ENCODE assay signal across 32 cellular contexts in the genomic region with DNA sequence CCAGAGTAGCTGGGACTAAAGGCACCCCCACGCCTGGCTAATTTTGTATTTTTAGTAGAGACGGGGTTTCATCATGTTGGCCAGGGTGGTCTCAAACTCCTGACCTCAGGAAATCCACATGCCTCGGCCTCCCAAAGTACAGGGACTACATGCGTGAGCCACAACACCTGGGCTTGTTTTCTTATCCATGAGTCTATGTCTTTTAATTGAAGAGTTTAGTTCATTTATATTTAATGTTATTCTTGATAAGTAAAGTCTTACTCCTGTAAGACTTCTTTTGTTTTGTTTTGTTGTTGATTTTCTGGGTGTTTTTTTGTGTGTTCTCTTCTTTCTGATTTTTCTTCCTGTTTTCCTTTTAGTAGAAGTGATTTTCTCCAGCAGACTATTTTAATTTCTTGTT.
"Had no signal": no experiment of that assay in that cellular context is flagged by ENCODE, and none has a peak within 500 bp of the region (broad histone marks: within the 10 kb centered on the region; RNA-seq: fewer than 3 reads in every experiment).

No MANE protein-coding gene starts in this region.

- H3K36me3 ChIP-seq: adrenal gland, ascending aorta, brain microvascular endothelial cell, breast epithelium, cardiac muscle cell had no signal

- H3K27ac ChIP-seq: adrenal gland, ascending aorta, brain microvascular endothelial cell, breast epithelium, cardiac muscle cell had no signal

- FAIRE-seq: astrocyte, bronchial epithelial cell had no signal

- H3K4me3 ChIP-seq: adrenal gland, ascending aorta, breast epithelium, cardiac muscle cell had no signal

- ATAC-seq: activated naive CD4-positive, alpha-beta T cell treated with anti-CD3 and anti-CD28 coated beads, Interleukin-2, amount 50 U/mL, for 72 hours; activated naive CD8-positive, alpha-beta T cell treated with anti-CD3 and anti-CD28 coated beads, Interleukin-2, amount 50 U/mL, for 24 hours; activated T-cell treated with anti-CD3 and anti-CD28 coated beads, Interleukin-2, amount 50 U/mL, for 4 hours; activated T-cell treated with anti-CD3 and anti-CD28 coated beads, Interleukin-2, amount 50 U/mL, for 72 hours; activated T-helper 17 cell treated with anti-CD3 and anti-CD28 coated beads, Interleukin-2, amount 50 U/mL, for 72 hours had no signal

- H3K9me3 ChIP-seq: adrenal gland had no signal

- H3K4me1 ChIP-seq: adrenal gland, ascending aorta, breast epithelium had no signal

- H3K27me3 ChIP-seq: adrenal gland, ascending aorta, brain microvascular endothelial cell, breast epithelium, cardiac muscle cell had no signal

- DNase-seq: activated effector memory CD4-positive, alpha-beta T cell treated with anti-CD3 and anti-CD28 coated beads, Interleukin-2, amount 50 U/mL, for 16 hours; activated effector memory CD4-positive, alpha-beta T cell treated with Interleukin-2 at 50 U/mL for 16 hours; activated gamma-delta T cell; activated gamma-delta T cell treated with Interleukin-2 at 50 U/mL for 16 hours; activated naive CD4-positive, alpha-beta T cell; activated naive CD4-positive, alpha-beta T cell treated with anti-CD3 and anti-CD28 coated beads for 36 hours; activated naive CD4-positive, alpha-beta T cell treated with anti-CD3 and anti-CD28 coated beads, Interleukin-2, amount 10 ng/mL, durations not matched to agents 7 days and 5 days; activated naive CD4-positive, alpha-beta T cell treated with anti-CD3 and anti-CD28 coated beads, Interleukin-2, amount 50 U/mL, for 16 hours; activated naive CD4-positive, alpha-beta T cell treated with Interleukin-2 at 50 U/mL for 16 hours; activated naive CD8-positive, alpha-beta T cell treated with anti-CD3 and anti-CD28 coated beads for 36 hours; activated naive CD8-positive, alpha-beta T cell treated with anti-CD3 and anti-CD28 coated beads, Interleukin-2, amount 10 ng/mL, durations not matched to agents 7 days and 5 days; activated naive CD8-positive, alpha-beta T cell treated with anti-CD3 and anti-CD28 coated beads, Interleukin-2, amount 50 U/mL, for 24 hours; activated T-cell treated with anti-CD3 and anti-CD28 coated beads, Interleukin-2, amount 50 U/mL, for 1 hour; activated T-cell treated with anti-CD3 and anti-CD28 coated beads, Interleukin-2, amount 50 U/mL, for 24 hours; activated T-cell treated with anti-CD3 and anti-CD28 coated beads, Interleukin-2, amount 50 U/mL, for 4 hours; activated T-cell treated with anti-CD3 and anti-CD28 coated beads, Interleukin-2, amount 50 U/mL, for 48 hours; activated T-cell treated with anti-CD3 and anti-CD28 coated beads, Interleukin-2, amount 50 U/mL, for 72 hours; adrenal gland; amniotic stem cell; anterior cingulate cortex; aorta; brain microvascular endothelial cell; caudate nucleus; central memory CD4-positive, alpha-beta T cell; cerebellar nuclear complex had no signal
